14 cellular contexts compared by ENCODE assay signal in the genomic region with DNA sequence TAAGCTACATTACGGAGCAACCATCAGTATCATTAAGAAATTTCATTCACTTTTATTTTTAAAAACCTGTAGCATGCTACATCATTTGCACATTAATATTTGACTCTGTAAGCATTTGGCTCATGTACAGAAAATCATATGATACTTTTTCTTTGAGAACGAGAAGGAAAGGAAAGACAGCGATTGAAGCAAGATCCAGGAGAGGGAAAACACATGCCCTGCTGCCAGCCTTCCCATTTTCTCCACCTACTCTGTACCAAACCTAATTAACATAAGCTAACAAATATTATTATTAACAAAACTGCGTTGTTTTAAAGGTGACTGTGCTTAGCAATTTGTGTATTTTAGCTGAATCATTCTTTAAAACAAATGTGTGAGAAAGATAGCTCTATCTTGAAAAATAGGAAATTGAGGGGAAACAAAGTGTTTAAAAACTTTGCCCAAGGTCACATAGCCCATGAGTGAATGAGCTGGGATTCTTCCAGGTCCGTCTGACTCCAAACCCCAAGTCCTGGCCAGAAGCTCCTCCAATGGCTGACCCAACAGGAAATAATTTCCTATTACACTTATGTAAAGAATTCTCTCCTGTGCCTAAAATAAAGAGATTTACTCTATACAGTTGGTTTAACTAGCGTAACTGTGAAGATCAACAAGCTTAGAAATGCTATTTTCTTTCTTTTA.
DNase-seq lines count a peak whose midpoint lies in the region; ATAC-seq, FAIRE-seq and TF ChIP-seq lines count a peak whose summit lies in the region.
"Had no signal": no experiment of that assay in that cellular context is flagged by ENCODE, and none has a peak within 500 bp of the region (broad histone marks: within the 10 kb centered on the region; RNA-seq: fewer than 3 reads in every experiment).

No MANE protein-coding gene starts in this region.

- peak overlapping the region; percentile 72 for H3K4me2 ChIP-seq in astrocyte (ENCODE audit: low read length)

- H3K27me3 ChIP-seq in astrocyte (ENCODE audit: insufficient read depth, low read length), result no peaks in the 10 kb centered on the region

- no peak overlapping the region for H3K4me3 ChIP-seq in astrocyte (ENCODE audit: insufficient read depth, low read depth, low read length)

- H3K79me2 ChIP-seq in astrocyte (ENCODE audit: insufficient read depth, low read length), result no peaks in the 10 kb centered on the region

- H3K9me3 Mint-ChIP-seq in astrocyte (ENCODE audit: unreplicated experiment), result no peaks in the 10 kb centered on the region
- H3K9me3 Mint-ChIP-seq in activated T-helper 2 cell treated with anti-CD3 and anti-CD28 coated beads, Interferon-gamma antibody, Interleukin-2, Interleukin-4, amounts not matched to agents 10 μg/mL and 5 μg/mL and 100 μg/mL, durations not matched to agents 14 hours and 24 hours and 36 hours, result no peaks in the 10 kb centered on the region

- H3K4me1 Mint-ChIP-seq in astrocyte (ENCODE audit: low read depth, unreplicated experiment), result no peaks in the 10 kb centered on the region
- H3K4me1 Mint-ChIP-seq in activated T-helper 2 cell treated with anti-CD3 and anti-CD28 coated beads, Interferon-gamma antibody, Interleukin-2, Interleukin-4, amounts not matched to agents 10 μg/mL and 5 μg/mL and 100 μg/mL, durations not matched to agents 14 hours and 24 hours and 36 hours (ENCODE audit: low read depth), result no peaks in the 10 kb centered on the region
- H3K4me1 Mint-ChIP-seq: activated T-helper 17 cell treated with anti-CD3 and anti-CD28 coated beads, Interleukin-2, amount 50 U/mL, for 72 hours had no signal

- intact Hi-C loops in sciatic nerve (cut with DNase I), result no loop called here
- intact Hi-C loops in activated T-helper 2 cell treated with anti-CD3 and anti-CD28 coated beads, Interferon-gamma antibody, Interleukin-2, Interleukin-4, amounts not matched to agents 10 μg/mL and 5 μg/mL and 100 μg/mL, durations not matched to agents 14 hours and 24 hours and 36 hours (cut with micrococcal nuclease), result no loop called here

- no peaks in the 10 kb centered on the region for H3K9me3 ChIP-seq in astrocyte (ENCODE audit: insufficient read depth, low read depth, low read length)

- H3K36me3 Mint-ChIP-seq in astrocyte (ENCODE audit: low read depth, unreplicated experiment), result no peaks in the 10 kb centered on the region
- no peaks in the 10 kb centered on the region for H3K36me3 Mint-ChIP-seq in activated T-helper 2 cell treated with anti-CD3 and anti-CD28 coated beads, Interferon-gamma antibody, Interleukin-2, Interleukin-4, amounts not matched to agents 10 μg/mL and 5 μg/mL and 100 μg/mL, durations not matched to agents 14 hours and 24 hours and 36 hours (ENCODE audit: low read depth)

- no peaks in the 10 kb centered on the region for H4K20me1 ChIP-seq in astrocyte (ENCODE audit: insufficient read depth, low read length)

- no peaks in the 10 kb centered on the region for H3K36me3 ChIP-seq in astrocyte (ENCODE audit: insufficient read depth, low read length)

- peak; percentile 30 for ATAC-seq in sciatic nerve
- ATAC-seq: activated T-helper 17 cell treated with anti-CD3 and anti-CD28 coated beads, Interleukin-2, amount 50 U/mL, for 72 hours; effector memory CD8-positive, alpha-beta T cell had no signal

- peak; percentile 76 for FAIRE-seq in astrocyte (lab: Jason Lieb, UNC)
- FAIRE-seq: RCC 7860 had no signal

- peak overlapping the region; percentile 35 for H3K27ac ChIP-seq in astrocyte (ENCODE audit: low read depth, low read length)

- TF ChIP-seq CTCF in astrocyte (IDR thresholded peaks at IDR 0.05; ENCODE audit: insufficient read depth, low read depth, low read length), result no peak
- no peak for TF ChIP-seq CTCF in GM13976 (IDR thresholded peaks at IDR 0.05; ENCODE audit: borderline replicate concordance, control extremely low read depth, extremely low read depth, insufficient read depth, missing control alignments)

- peaks cover 6% of the 10 kb centered on the region for H3K4me1 ChIP-seq in astrocyte (ENCODE audit: insufficient read depth, low read length)

- H3K4me3 Mint-ChIP-seq in astrocyte (ENCODE audit: unreplicated experiment), result no peak overlapping the region
- no peak overlapping the region for H3K4me3 Mint-ChIP-seq in activated T-helper 2 cell treated with anti-CD3 and anti-CD28 coated beads, Interferon-gamma antibody, Interleukin-2, Interleukin-4, amounts not matched to agents 10 μg/mL and 5 μg/mL and 100 μg/mL, durations not matched to agents 14 hours and 24 hours and 36 hours (ENCODE audit: low read depth)
- H3K4me3 Mint-ChIP-seq: activated T-helper 17 cell treated with anti-CD3 and anti-CD28 coated beads, Interleukin-2, amount 50 U/mL, for 72 hours; effector memory CD8-positive, alpha-beta T cell had no signal

- H3K27ac Mint-ChIP-seq in astrocyte (ENCODE audit: unreplicated experiment), result no peak overlapping the region
- no peak overlapping the region for H3K27ac Mint-ChIP-seq in activated T-helper 2 cell treated with anti-CD3 and anti-CD28 coated beads, Interferon-gamma antibody, Interleukin-2, Interleukin-4, amounts not matched to agents 10 μg/mL and 5 μg/mL and 100 μg/mL, durations not matched to agents 14 hours and 24 hours and 36 hours
- H3K27ac Mint-ChIP-seq: activated T-helper 17 cell treated with anti-CD3 and anti-CD28 coated beads, Interleukin-2, amount 50 U/mL, for 72 hours; effector memory CD8-positive, alpha-beta T cell had no signal

- peak; percentile 87 for DNase-seq in EL
- peak; percentile 92 for DNase-seq in astrocyte (ENCODE audit: low read depth)
- peak; percentile 97 for DNase-seq in glomerular endothelial cell (ENCODE audit: extremely low read depth, low read depth, low spot score)
- no peak for DNase-seq in sciatic nerve (ENCODE audit: low spot score)
- no peak for DNase-seq in stimulated activated CD4-positive, alpha-beta T cell treated with anti-CD3 and anti-CD28 coated beads, Interleukin-4, amount 100 ng/mL, for 24 hours
- DNase-seq in DMS114 treated with DMSO at 0.1 percent for 48 hours (lab: John Stamatoyannopoulos, UW; ENCODE audit: unreplicated experiment), result no peak
- DNase-seq in activated T-helper 2 cell treated with anti-CD3 and anti-CD28 coated beads, Interferon-gamma antibody, Interleukin-2, Interleukin-4, amounts not matched to agents 10 μg/mL and 5 μg/mL and 100 μg/mL, durations not matched to agents 14 hours and 24 hours and 36 hours (ENCODE audit: low spot score), result no peak
- DNase-seq in GM13976 (ENCODE audit: low spot score), result no peak
- DNase-seq: Calu3; effector memory CD8-positive, alpha-beta T cell; KBM-7; retina had no signal

- peak overlapping the region; percentile 4 for H2AFZ ChIP-seq in astrocyte (ENCODE audit: low read depth, low read length)

- in situ Hi-C loops in GM13976 (cut with MboI; ENCODE audit: low sequenced_read_pairs, unreplicated experiment), result no loop called here

- no peaks in the 10 kb centered on the region for H3K27me3 Mint-ChIP-seq in astrocyte (ENCODE audit: low read depth, unreplicated experiment)
- H3K27me3 Mint-ChIP-seq in activated T-helper 2 cell treated with anti-CD3 and anti-CD28 coated beads, Interferon-gamma antibody, Interleukin-2, Interleukin-4, amounts not matched to agents 10 μg/mL and 5 μg/mL and 100 μg/mL, durations not matched to agents 14 hours and 24 hours and 36 hours (ENCODE audit: low read depth), result no peaks in the 10 kb centered on the region
- H3K27me3 Mint-ChIP-seq: activated T-helper 17 cell treated with anti-CD3 and anti-CD28 coated beads, Interleukin-2, amount 50 U/mL, for 72 hours; effector memory CD8-positive, alpha-beta T cell had no signal

- H3K9ac ChIP-seq in astrocyte (ENCODE audit: low read length), result no peak overlapping the region

Comparison
In these comparisons a context has a peak if more than half of its experiments do, and no peak if none do; other contexts are left out.
1. DNase-seq: peak in EL (single experiment), astrocyte (single experiment) and glomerular endothelial cell (single experiment); none in sciatic nerve (single experiment), stimulated activated CD4-positive, alpha-beta T cell treated with anti-CD3 and anti-CD28 coated beads, Interleukin-4, amount 100 ng/mL, for 24 hours (single experiment), DMS114 treated with DMSO at 0.1 percent for 48 hours (single experiment), activated T-helper 2 cell treated with anti-CD3 and anti-CD28 coated beads, Interferon-gamma antibody, Interleukin-2, Interleukin-4, amounts not matched to agents 10 μg/mL and 5 μg/mL and 100 μg/mL, durations not matched to agents 14 hours and 24 hours and 36 hours (single experiment) and GM13976 (single experiment).